25 cellular contexts compared by ENCODE assay signal in genomic region chr14:22285991-22286390, GRCh38.
"Had no signal": no experiment of that assay in that cellular context is flagged by ENCODE, and none has a peak within 500 bp of the region (broad histone marks: within the 10 kb centered on the region; RNA-seq: fewer than 3 reads in every experiment).

No MANE protein-coding gene starts in this region.

- H3K4me2 ChIP-seq: hepatocyte had no signal

- H3K27ac ChIP-seq: epithelial cell of prostate, gastroesophageal sphincter, heart left ventricle, hepatocyte, prostate gland, right atrium auricular region, sigmoid colon, stomach, thyroid gland had no signal

- H2AFZ ChIP-seq: hepatocyte had no signal

- H3K79me2 ChIP-seq: hepatocyte had no signal

- H3K4me1 ChIP-seq: prostate gland, right atrium auricular region, sigmoid colon, stomach, thyroid gland had no signal

- H3K27me3 ChIP-seq: hepatocyte, right atrium auricular region, sigmoid colon, stomach, thyroid gland had no signal

- H3K4me3 ChIP-seq: gastroesophageal sphincter, heart left ventricle, hepatocyte, lung, mucosa of descending colon, prostate gland, right atrium auricular region, sigmoid colon, stomach, thyroid gland had no signal

- FAIRE-seq: colon, kidney had no signal

- H3K36me3 ChIP-seq: gastroesophageal sphincter, heart left ventricle, prostate gland, right atrium auricular region, sigmoid colon, stomach, thyroid gland had no signal

- ATAC-seq: esophagus mucosa; gastroesophageal sphincter; heart left ventricle; left lobe of liver; mucosa of descending colon; natural killer cell treated with Interleukin-12 subunit alpha and Interleukin-12 subunit beta and Interleukin-15 and Interleukin-18, amount 100 ng/mL, for 72 hours; stimulated activated effector memory CD8-positive, alpha-beta T cell treated with anti-CD3 and anti-CD28 coated beads, Interleukin-12 subunit alpha, Interleukin-12 subunit beta, amount 100 ng/mL, for 72 hours had no signal

- DNase-seq: effector CD8-positive, alpha-beta T cell; endodermal cell; foreskin fibroblast; heart left ventricle; kidney; mesenchymal stem cell; mucosa of descending colon; naive B cell; sigmoid colon; stimulated activated CD4-positive, alpha-beta T cell treated with anti-CD3 and anti-CD28 coated beads, Interleukin-2, amount 100 ng/mL, for 24 hours; stimulated activated CD4-positive, alpha-beta T cell treated with anti-CD3 and anti-CD28 coated beads, Interleukin-4, amount 100 ng/mL, for 24 hours; stimulated activated naive CD4-positive, alpha-beta T cell treated with Interleukin-2 at 50 U/mL for 16 hours; stomach; thyroid gland had no signal

- H3K9me3 ChIP-seq: gastroesophageal sphincter, heart left ventricle, mucosa of descending colon, prostate gland, right atrium auricular region, sigmoid colon, stomach, thyroid gland had no signal
